ENCODE assay signal across 8 cellular contexts in genomic region chr3:53845881-53846133, GRCh38. TPM values are rescaled to one million over a fixed set of nuclear protein-coding genes. Genes with fewer than 3 reads are reported as not detected.
DNase-seq lines count a peak whose midpoint lies in the region; ATAC-seq and TF ChIP-seq lines count a peak whose summit lies in the region.

No MANE protein-coding gene starts in this region.

- H3K4me1 ChIP-seq in right cardiac atrium (ENCODE audit: control insufficient read depth, insufficient read depth, low read length) (peaks cover 3% of the 10 kb centered on the region), skeletal muscle tissue (ENCODE audit: control insufficient read depth in 3 of 3, insufficient read depth in 3 of 3, low read length in 3 of 3) (peaks cover 11 to 14% (median 13%) of the 10 kb centered on the region in 3 donors)

- H3K27me3 Mint-ChIP-seq in WTC11 (ENCODE audit: low read depth) = peaks cover 18% of the 10 kb centered on the region

- no peaks in the 10 kb centered on the region; the same call in 1 of the 2 replicates for H3K36me3 Mint-ChIP-seq in WTC11

- TF ChIP-seq CTCF in WTC11 (IDR thresholded peaks at IDR 0.05) = no peak

- POLR2A ChIA-PET in WTC11 (lab: Charles Lee) = interaction anchor here (0.7 kb wide), 1 partner anchor 11 kb away, joined by 3 read pairs; no protein-coding TSS in a partner anchor

- peak; percentile 16 for ATAC-seq in GM19455 (IDR thresholded peaks at IDR 0.05; ENCODE audit: unreplicated experiment)
- peak; percentile 14 for ATAC-seq in WTC11
- ATAC-seq in right cardiac atrium = no peak
- ATAC-seq in GM21381 (IDR thresholded peaks at IDR 0.05; ENCODE audit: unreplicated experiment) = no peak

- H3K9me3 ChIP-seq in right cardiac atrium (ENCODE audit: control insufficient read depth, low read length) (no peaks in the 10 kb centered on the region), skeletal muscle tissue (ENCODE audit: control insufficient read depth in 3 of 3, low read length in 3 of 3) (no peaks in the 10 kb centered on the region)

- peaks cover 40% of the 10 kb centered on the region for H3K4me1 Mint-ChIP-seq in WTC11

- H3K27me3 ChIP-seq in right cardiac atrium (ENCODE audit: control insufficient read depth, insufficient read depth) (no peaks in the 10 kb centered on the region), skeletal muscle tissue (ENCODE audit: control insufficient read depth in 3 of 3, insufficient read depth in 3 of 3, low read length in 3 of 3) (peaks cover 0 to 10% (median 8%) of the 10 kb centered on the region in 3 donors)

- H3K9me3 Mint-ChIP-seq in WTC11 = no peaks in the 10 kb centered on the region

- no peaks in the 10 kb centered on the region for H3K36me3 ChIP-seq in skeletal muscle tissue (ENCODE audit: control insufficient read depth in 3 of 3, insufficient read depth in 3 of 3, low read length in 3 of 3)

- DNase-seq in WTC11 (ENCODE audit: low spot score) (no peak), right cardiac atrium (no peak), EL (no peak), COLO829 (ENCODE audit: low spot score) (no peak)
- DNase-seq in activated CD4-positive, alpha-beta T cell treated with anti-CD3 and anti-CD28 coated beads, Interleukin-2, amount 50 U/mL, for 1 hour = no peak

- under 1% methylated on average over 34 of the region's 34 CpGs for WGBS in right cardiac atrium

- peak overlapping the region; percentile 79 to 89 (median 88) for H3K9ac ChIP-seq in skeletal muscle tissue (ENCODE audit: low read depth in 1 of 3, low read length in 3 of 3)

- H3K4me3 ChIP-seq in right cardiac atrium (ENCODE audit: low read length) (peak overlapping the region; percentile 58), skeletal muscle tissue (ENCODE audit: low read length in 3 of 3) (peak overlapping the region; percentile 74 to 80 (median 77))

- CTCF ChIA-PET in WTC11 (lab: Charles Lee) = interaction anchor here (0.8 to 1.3 kb wide), 6 partner anchors 10 to 142 kb away, joined by 3 to 4 read pairs (median 3); partner anchors contain the start of gene SELENOK

- peak overlapping the region; percentile 68 for H3K4me3 Mint-ChIP-seq in WTC11

- intact Hi-C loops in right cardiac atrium (cut with DNase I) = no loop called here

- H3K27ac Mint-ChIP-seq in WTC11 = no peak overlapping the region

- H3K27ac ChIP-seq in right cardiac atrium (ENCODE audit: low read length) (no peak overlapping the region), skeletal muscle tissue (ENCODE audit: low read depth, low read length) (peak overlapping the region; percentile 65)

TF ChIP-seq in WTC11, 78 proteins besides CTCF, POLR2A, EP300 and RAD21:
- TF ChIP-seq HMGXB4 (CRISPR knock-in tag; IDR thresholded peaks at IDR 0.05) (0 out of 2 replicates have a peak, but pooled peaks have one; percentile 23), FOXJ3 (CRISPR knock-in tag; IDR thresholded peaks at IDR 0.05; ENCODE audit: borderline replicate concordance) (no peak)
TF ChIP-seq in WTC11: peak in this region for 1.

RNA-seq across cellular contexts. Expression of gene CHDH, which starts 0.4 kb away (rescaled TPM):
- 9.5 to 11.7 TPM (median 10.6 TPM) in 3 replicates for total RNA-seq in WTC11 (2021)
- 1 to 10 TPM; 4.6 to 8.2 (median 6.9) TPM for total RNA-seq in right cardiac atrium
- 2.2 TPM for polyA plus RNA-seq in right cardiac atrium
- total RNA-seq in skeletal muscle tissue = 0.52 TPM

RNA-seq across cellular contexts. Expression of gene IL17RB, which starts 0.6 kb away (rescaled TPM):
- total RNA-seq in WTC11 (2021) = 5.3 to 6.4 TPM (median 5.6 TPM) in 3 replicates
- total RNA-seq in right cardiac atrium = 1 to 10 TPM; 1.4 to 2.9 (median 2.2) TPM
- 1.3 TPM for polyA plus RNA-seq in right cardiac atrium
- total RNA-seq in skeletal muscle tissue = 1.6 TPM

RNA-seq across cellular contexts. Expression of gene ACTR8, which starts 36.1 kb away (rescaled TPM):
- 23.3 to 29.9 TPM (median 26.3 TPM) in 3 replicates for total RNA-seq in WTC11 (2021)
- total RNA-seq in right cardiac atrium = 10 to 100 TPM; 31.5 to 47.9 (median 36.9) TPM
- 13.4 TPM for polyA plus RNA-seq in right cardiac atrium
- total RNA-seq in skeletal muscle tissue = 20.9 TPM

RNA-seq across cellular contexts. Expression of gene SELENOK, which starts 45.9 kb away (rescaled TPM):
- total RNA-seq in WTC11 (2021) (32.7 to 38.7 TPM (median 34.4 TPM) in 3 replicates), right cardiac atrium (100 to 1,000 TPM in 2 of 4 donors, 10 to 100 TPM in 2; 86.9 to 115 (median 101) TPM), skeletal muscle tissue (45.9 TPM)
- 187 TPM for polyA plus RNA-seq in right cardiac atrium

Comparison
In these comparisons a context has a peak if more than half of its experiments do, and no peak if none do; other contexts are left out.
1. ATAC-seq: peak in GM19455 (single experiment) and WTC11 (single experiment); none in right cardiac atrium (0 of 2) and GM21381 (single experiment).